ENCODE assay signal across 8 cellular contexts in genomic region chr6:144055121-144055931, GRCh38. TPM values are rescaled to one million over a fixed set of nuclear protein-coding genes. Genes with fewer than 3 reads are reported as not detected.
DNase-seq lines count a peak whose midpoint lies in the region; ATAC-seq and TF ChIP-seq lines count a peak whose summit lies in the region.

No MANE protein-coding gene starts in this region.

- CTCF ChIA-PET in A673 (lab: Charles Lee): no interaction called here

- TF ChIP-seq CTCF in neutrophil (IDR thresholded peaks at IDR 0.05) (no peak), vagina (IDR thresholded peaks at IDR 0.05) (no peak), A673 (conservative IDR thresholded peaks at IDR 0.05; ENCODE audit: low read depth, low read length) (no peak)

- peak; percentile 87 for ATAC-seq in HG03064 (IDR thresholded peaks at IDR 0.05; ENCODE audit: low read depth, unreplicated experiment)

- POLR2A ChIA-PET in A673 (lab: Charles Lee; ENCODE audit: low non-redundant PET): no interaction called here

- intact Hi-C loops in vagina (cut with DNase I) (no loop called here), A673 (cut with micrococcal nuclease; ENCODE audit: unreplicated experiment) (no loop called here)

- TF ChIP-seq POLR2A in GM19099 (IDR thresholded peaks at IDR 0.05; ENCODE audit: extremely low read depth, insufficient read length, low read depth): peak; percentile 19
- no peak for TF ChIP-seq POLR2A in vagina (IDR thresholded peaks at IDR 0.05)

- H3K27me3 ChIP-seq in neutrophil (no peaks in the 10 kb centered on the region), vagina (no peaks in the 10 kb centered on the region), A673 (replicated peaks; ENCODE audit: insufficient read depth, low read depth, low read length, poor library complexity) (no peaks in the 10 kb centered on the region)

- H3K4me1 ChIP-seq in neutrophil (ENCODE audit: control insufficient read depth in 1 of 2, insufficient read depth in 1 of 2, low read depth in 1 of 2, low read length in 1 of 2): peaks cover 12 to 22% of the 10 kb centered on the region in 2 experiments
- no peaks in the 10 kb centered on the region for H3K4me1 ChIP-seq in vagina
- no peaks in the 10 kb centered on the region for H3K4me1 ChIP-seq in A673 (ENCODE audit: insufficient read depth, low read length, poor library complexity, severe bottlenecking)

- peak; percentile 30 to 32 for DNase-seq in activated CD4-positive, alpha-beta T cell treated with anti-CD3 and anti-CD28 coated beads, Interleukin-2, amount 50 U/mL, for 4 hours
- DNase-seq in NCI-H510A treated with DMSO at 0.1 percent for 48 hours (lab: John Stamatoyannopoulos, UW) (no peak), vagina (ENCODE audit: extremely low spot score in 2 of 2) (no peak), superior temporal gyrus (ENCODE audit: extremely low spot score) (no peak), A673 (ENCODE audit: low spot score) (no peak)

- H3K4me3 ChIP-seq in neutrophil (ENCODE audit: low read depth in 1 of 2, low read length in 1 of 2): no peak overlapping the region
- no peak overlapping the region for H3K4me3 ChIP-seq in vagina
- no peak overlapping the region for H3K4me3 ChIP-seq in A673 (ENCODE audit: low read depth, low read length, poor library complexity, severe bottlenecking)

- BruUV-seq in A673 (replicated peaks; lab: Mats Ljungman, UMichigan): no TSS peak

- H3K9me3 ChIP-seq in neutrophil (no peaks in the 10 kb centered on the region), vagina (no peaks in the 10 kb centered on the region), A673 (ENCODE audit: low read depth, low read length, poor library complexity, severe bottlenecking) (no peaks in the 10 kb centered on the region)

- H3K36me3 ChIP-seq in neutrophil: no peaks in the 10 kb centered on the region
- no peaks in the 10 kb centered on the region for H3K36me3 ChIP-seq in vagina
- no peaks in the 10 kb centered on the region for H3K36me3 ChIP-seq in A673 (ENCODE audit: insufficient read depth, low read length, poor library complexity, severe bottlenecking)

- H3K27ac ChIP-seq in neutrophil (peak overlapping the region; percentile 56), vagina (no peak overlapping the region), A673 (ENCODE audit: low read depth, low read length, poor library complexity, severe bottlenecking) (no peak overlapping the region)

RNA-seq across cellular contexts. Expression of gene SF3B5, which starts 40.0 kb away (rescaled TPM):
- total RNA-seq in vagina (134 TPM), A673 (2021) (135 and 136 TPM in 2 replicates)

RNA-seq across cellular contexts. Expression of gene PLAGL1, which starts 47.3 kb away (rescaled TPM):
- total RNA-seq in vagina (23.1 TPM), A673 (2021) (0.77 and 1.3 TPM in 2 replicates)

Comparison
In these comparisons a context has a peak if more than half of its experiments do, and no peak if none do; other contexts are left out.
1. DNase-seq: peak in activated CD4-positive, alpha-beta T cell treated with anti-CD3 and anti-CD28 coated beads, Interleukin-2, amount 50 U/mL, for 4 hours (2 of 2); none in NCI-H510A treated with DMSO at 0.1 percent for 48 hours (single experiment), vagina (0 of 2), superior temporal gyrus (single experiment) and A673 (single experiment).
2. RNA of gene PLAGL1, which starts 47.3 kb away (total RNA-seq): 23.1 TPM in vagina (single experiment); 0.77 to 1.3 TPM in A673; every median in the first group is over 10 times any median in the second.